ENCODE assay signal across 1 cellular context in the genomic region with DNA sequence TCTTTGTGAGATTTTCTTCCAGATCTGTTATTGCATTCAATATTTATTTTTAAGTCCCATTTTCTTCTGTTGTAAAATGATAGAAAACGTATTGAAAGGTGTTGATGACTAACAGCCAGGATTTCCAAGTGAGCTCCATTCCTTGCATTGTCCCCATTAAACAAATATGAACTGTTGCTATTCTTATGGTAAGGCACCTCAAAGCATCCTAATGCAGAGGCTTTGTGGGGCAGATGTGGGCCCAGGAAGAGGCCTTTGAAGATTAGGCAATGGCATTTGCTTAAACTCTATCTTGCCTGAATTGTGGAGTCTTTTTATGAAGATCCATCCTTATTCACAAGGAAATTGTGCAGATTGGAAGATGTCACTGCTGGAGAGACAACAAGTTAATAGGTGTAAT.
TF ChIP-seq lines count a peak whose summit lies in the region.

No MANE protein-coding gene starts in this region.

TF ChIP-seq in H1, 55 proteins besides CTCF, POLR2A, EP300 and RAD21:
- TF ChIP-seq, protein P1, sequence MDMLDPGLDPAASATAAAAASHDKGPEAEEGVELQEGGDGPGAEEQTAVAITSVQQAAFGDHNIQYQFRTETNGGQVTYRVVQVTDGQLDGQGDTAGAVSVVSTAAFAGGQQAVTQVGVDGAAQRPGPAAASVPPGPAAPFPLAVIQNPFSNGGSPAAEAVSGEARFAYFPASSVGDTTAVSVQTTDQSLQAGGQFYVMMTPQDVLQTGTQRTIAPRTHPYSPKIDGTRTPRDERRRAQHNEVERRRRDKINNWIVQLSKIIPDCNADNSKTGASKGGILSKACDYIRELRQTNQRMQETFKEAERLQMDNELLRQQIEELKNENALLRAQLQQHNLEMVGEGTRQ (IDR thresholded peaks at IDR 0.05; ENCODE audit: low read length): no peak
- peak; percentile 69 for TF ChIP-seq CEBPB (IDR thresholded peaks at IDR 0.05; ENCODE audit: low read depth, low read length)
- no peak for TF ChIP-seq SIRT6 (IDR thresholded peaks at IDR 0.05; ENCODE audit: low read length)
- no peak for TF ChIP-seq SIX5 (IDR thresholded peaks at IDR 0.05; ENCODE audit: low read depth, low read length)
- TF ChIP-seq CTBP2 (IDR thresholded peaks at IDR 0.05; ENCODE audit: borderline replicate concordance, insufficient read depth, insufficient read length, low read length): no peak
- TF ChIP-seq NANOG (IDR thresholded peaks at IDR 0.05; ENCODE audit: insufficient read depth, low read depth, low read length, poor library complexity, severe bottlenecking): peak; percentile 100
- no peak for TF ChIP-seq TAF7 (optimal IDR thresholded peaks at IDR 0.05; ENCODE audit: borderline replicate concordance, low read depth, low read length)
- TF ChIP-seq, protein P2, sequence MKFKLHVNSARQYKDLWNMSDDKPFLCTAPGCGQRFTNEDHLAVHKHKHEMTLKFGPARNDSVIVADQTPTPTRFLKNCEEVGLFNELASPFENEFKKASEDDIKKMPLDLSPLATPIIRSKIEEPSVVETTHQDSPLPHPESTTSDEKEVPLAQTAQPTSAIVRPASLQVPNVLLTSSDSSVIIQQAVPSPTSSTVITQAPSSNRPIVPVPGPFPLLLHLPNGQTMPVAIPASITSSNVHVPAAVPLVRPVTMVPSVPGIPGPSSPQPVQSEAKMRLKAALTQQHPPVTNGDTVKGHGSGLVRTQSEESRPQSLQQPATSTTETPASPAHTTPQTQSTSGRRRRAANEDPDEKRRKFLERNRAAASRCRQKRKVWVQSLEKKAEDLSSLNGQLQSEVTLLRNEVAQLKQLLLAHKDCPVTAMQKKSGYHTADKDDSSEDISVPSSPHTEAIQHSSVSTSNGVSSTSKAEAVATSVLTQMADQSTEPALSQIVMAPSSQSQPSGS (IDR thresholded peaks at IDR 0.05; ENCODE audit: low read length): no peak
- peak; percentile 66; the same call in 1 of the 2 replicates for TF ChIP-seq SP1 (IDR thresholded peaks at IDR 0.05; ENCODE audit: low read depth, low read length)
- TF ChIP-seq POU5F1 (IDR thresholded peaks at IDR 0.05; ENCODE audit: low read depth, low read length): peak; percentile 95
- TF ChIP-seq NRF1 (IDR thresholded peaks at IDR 0.05; ENCODE audit: low read depth, low read length): no peak
- TF ChIP-seq HDAC6 (IDR thresholded peaks at IDR 0.05; ENCODE audit: low read depth, low read length): no peak
- TF ChIP-seq KDM1A (IDR thresholded peaks at IDR 0.05; ENCODE audit: borderline replicate concordance, low read length): no peak
- no peak for TF ChIP-seq FOSL1 (IDR thresholded peaks at IDR 0.05; ENCODE audit: insufficient read depth, low read depth, low read length)
- no peak for TF ChIP-seq RBBP5 (IDR thresholded peaks at IDR 0.05; ENCODE audit: borderline replicate concordance, low read depth, low read length)
- TF ChIP-seq SAP30 (IDR thresholded peaks at IDR 0.05; ENCODE audit: insufficient read depth, insufficient replicate concordance, low read length): no peak
- TF ChIP-seq RXRA (IDR thresholded peaks at IDR 0.05; ENCODE audit: insufficient read depth, low read depth, low read length): no peak
- no peak for TF ChIP-seq ASH2L (IDR thresholded peaks at IDR 0.05; ENCODE audit: low read length)
- no peak for TF ChIP-seq CREB1 (IDR thresholded peaks at IDR 0.05)
- TF ChIP-seq SP4 (IDR thresholded peaks at IDR 0.05; ENCODE audit: low read length): no peak
- TF ChIP-seq, protein P3, sequence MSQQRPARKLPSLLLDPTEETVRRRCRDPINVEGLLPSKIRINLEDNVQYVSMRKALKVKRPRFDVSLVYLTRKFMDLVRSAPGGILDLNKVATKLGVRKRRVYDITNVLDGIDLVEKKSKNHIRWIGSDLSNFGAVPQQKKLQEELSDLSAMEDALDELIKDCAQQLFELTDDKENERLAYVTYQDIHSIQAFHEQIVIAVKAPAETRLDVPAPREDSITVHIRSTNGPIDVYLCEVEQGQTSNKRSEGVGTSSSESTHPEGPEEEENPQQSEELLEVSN (IDR thresholded peaks at IDR 0.05): no peak
- TF ChIP-seq, protein P4, sequence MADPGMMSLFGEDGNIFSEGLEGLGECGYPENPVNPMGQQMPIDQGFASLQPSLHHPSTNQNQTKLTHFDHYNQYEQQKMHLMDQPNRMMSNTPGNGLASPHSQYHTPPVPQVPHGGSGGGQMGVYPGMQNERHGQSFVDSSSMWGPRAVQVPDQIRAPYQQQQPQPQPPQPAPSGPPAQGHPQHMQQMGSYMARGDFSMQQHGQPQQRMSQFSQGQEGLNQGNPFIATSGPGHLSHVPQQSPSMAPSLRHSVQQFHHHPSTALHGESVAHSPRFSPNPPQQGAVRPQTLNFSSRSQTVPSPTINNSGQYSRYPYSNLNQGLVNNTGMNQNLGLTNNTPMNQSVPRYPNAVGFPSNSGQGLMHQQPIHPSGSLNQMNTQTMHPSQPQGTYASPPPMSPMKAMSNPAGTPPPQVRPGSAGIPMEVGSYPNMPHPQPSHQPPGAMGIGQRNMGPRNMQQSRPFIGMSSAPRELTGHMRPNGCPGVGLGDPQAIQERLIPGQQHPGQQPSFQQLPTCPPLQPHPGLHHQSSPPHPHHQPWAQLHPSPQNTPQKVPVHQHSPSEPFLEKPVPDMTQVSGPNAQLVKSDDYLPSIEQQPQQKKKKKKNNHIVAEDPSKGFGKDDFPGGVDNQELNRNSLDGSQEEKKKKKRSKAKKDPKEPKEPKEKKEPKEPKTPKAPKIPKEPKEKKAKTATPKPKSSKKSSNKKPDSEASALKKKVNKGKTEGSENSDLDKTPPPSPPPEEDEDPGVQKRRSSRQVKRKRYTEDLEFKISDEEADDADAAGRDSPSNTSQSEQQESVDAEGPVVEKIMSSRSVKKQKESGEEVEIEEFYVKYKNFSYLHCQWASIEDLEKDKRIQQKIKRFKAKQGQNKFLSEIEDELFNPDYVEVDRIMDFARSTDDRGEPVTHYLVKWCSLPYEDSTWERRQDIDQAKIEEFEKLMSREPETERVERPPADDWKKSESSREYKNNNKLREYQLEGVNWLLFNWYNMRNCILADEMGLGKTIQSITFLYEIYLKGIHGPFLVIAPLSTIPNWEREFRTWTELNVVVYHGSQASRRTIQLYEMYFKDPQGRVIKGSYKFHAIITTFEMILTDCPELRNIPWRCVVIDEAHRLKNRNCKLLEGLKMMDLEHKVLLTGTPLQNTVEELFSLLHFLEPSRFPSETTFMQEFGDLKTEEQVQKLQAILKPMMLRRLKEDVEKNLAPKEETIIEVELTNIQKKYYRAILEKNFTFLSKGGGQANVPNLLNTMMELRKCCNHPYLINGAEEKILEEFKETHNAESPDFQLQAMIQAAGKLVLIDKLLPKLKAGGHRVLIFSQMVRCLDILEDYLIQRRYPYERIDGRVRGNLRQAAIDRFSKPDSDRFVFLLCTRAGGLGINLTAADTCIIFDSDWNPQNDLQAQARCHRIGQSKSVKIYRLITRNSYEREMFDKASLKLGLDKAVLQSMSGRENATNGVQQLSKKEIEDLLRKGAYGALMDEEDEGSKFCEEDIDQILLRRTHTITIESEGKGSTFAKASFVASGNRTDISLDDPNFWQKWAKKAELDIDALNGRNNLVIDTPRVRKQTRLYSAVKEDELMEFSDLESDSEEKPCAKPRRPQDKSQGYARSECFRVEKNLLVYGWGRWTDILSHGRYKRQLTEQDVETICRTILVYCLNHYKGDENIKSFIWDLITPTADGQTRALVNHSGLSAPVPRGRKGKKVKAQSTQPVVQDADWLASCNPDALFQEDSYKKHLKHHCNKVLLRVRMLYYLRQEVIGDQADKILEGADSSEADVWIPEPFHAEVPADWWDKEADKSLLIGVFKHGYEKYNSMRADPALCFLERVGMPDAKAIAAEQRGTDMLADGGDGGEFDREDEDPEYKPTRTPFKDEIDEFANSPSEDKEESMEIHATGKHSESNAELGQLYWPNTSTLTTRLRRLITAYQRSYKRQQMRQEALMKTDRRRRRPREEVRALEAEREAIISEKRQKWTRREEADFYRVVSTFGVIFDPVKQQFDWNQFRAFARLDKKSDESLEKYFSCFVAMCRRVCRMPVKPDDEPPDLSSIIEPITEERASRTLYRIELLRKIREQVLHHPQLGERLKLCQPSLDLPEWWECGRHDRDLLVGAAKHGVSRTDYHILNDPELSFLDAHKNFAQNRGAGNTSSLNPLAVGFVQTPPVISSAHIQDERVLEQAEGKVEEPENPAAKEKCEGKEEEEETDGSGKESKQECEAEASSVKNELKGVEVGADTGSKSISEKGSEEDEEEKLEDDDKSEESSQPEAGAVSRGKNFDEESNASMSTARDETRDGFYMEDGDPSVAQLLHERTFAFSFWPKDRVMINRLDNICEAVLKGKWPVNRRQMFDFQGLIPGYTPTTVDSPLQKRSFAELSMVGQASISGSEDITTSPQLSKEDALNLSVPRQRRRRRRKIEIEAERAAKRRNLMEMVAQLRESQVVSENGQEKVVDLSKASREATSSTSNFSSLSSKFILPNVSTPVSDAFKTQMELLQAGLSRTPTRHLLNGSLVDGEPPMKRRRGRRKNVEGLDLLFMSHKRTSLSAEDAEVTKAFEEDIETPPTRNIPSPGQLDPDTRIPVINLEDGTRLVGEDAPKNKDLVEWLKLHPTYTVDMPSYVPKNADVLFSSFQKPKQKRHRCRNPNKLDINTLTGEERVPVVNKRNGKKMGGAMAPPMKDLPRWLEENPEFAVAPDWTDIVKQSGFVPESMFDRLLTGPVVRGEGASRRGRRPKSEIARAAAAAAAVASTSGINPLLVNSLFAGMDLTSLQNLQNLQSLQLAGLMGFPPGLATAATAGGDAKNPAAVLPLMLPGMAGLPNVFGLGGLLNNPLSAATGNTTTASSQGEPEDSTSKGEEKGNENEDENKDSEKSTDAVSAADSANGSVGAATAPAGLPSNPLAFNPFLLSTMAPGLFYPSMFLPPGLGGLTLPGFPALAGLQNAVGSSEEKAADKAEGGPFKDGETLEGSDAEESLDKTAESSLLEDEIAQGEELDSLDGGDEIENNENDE (IDR thresholded peaks at IDR 0.05; ENCODE audit: insufficient replicate concordance, low read length): peak; percentile 92
- TF ChIP-seq SP2 (IDR thresholded peaks at IDR 0.05; ENCODE audit: low read length): no peak
- peak in 1 of 2 experiments; percentile 44 for TF ChIP-seq BCL11A (IDR thresholded peaks at IDR 0.05; ENCODE audit: low read depth in 2 of 2, low read length in 2 of 2)
- TF ChIP-seq JUND (IDR thresholded peaks at IDR 0.05; ENCODE audit: low read length): peak; percentile 58; the same call in 1 of the 2 replicates
- TF ChIP-seq HDAC2 (IDR thresholded peaks at IDR 0.05; ENCODE audit: borderline replicate concordance in 1 of 2, low read depth in 2 of 2, low read length in 2 of 2): peak in 1 of 2 experiments; percentile 86; a peak in 2 of 4 replicates
- TF ChIP-seq SIN3A (conservative IDR thresholded peaks at IDR 0.05 in 1 of 2, IDR thresholded peaks at IDR 0.05 in 1 of 2; ENCODE audit: low read depth in 1 of 2, low read length in 2 of 2): no peak
- TF ChIP-seq TCF12 (IDR thresholded peaks at IDR 0.05; ENCODE audit: low read depth, low read length): 0 out of 2 replicates have a peak, but pooled peaks have one; percentile 75
- 0 out of 2 replicates have a peak, but pooled peaks have one; percentile 19 for TF ChIP-seq YY1 (IDR thresholded peaks at IDR 0.05; ENCODE audit: low read depth, low read length)
- TF ChIP-seq TBP (IDR thresholded peaks at IDR 0.05; ENCODE audit: low read depth, low read length): no peak
- TF ChIP-seq TEAD4 (IDR thresholded peaks at IDR 0.05; ENCODE audit: low read depth, low read length): peak; percentile 58; the same call in 1 of the 2 replicates
- TF ChIP-seq, protein P5, sequence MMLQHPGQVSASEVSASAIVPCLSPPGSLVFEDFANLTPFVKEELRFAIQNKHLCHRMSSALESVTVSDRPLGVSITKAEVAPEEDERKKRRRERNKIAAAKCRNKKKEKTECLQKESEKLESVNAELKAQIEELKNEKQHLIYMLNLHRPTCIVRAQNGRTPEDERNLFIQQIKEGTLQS (IDR thresholded peaks at IDR 0.05; ENCODE audit: insufficient read depth, low read depth, low read length): no peak
- no peak for TF ChIP-seq PHF8 (conservative IDR thresholded peaks at IDR 0.05; ENCODE audit: low read depth, low read length)
- TF ChIP-seq CBX5 (IDR thresholded peaks at IDR 0.05; ENCODE audit: low read depth, low read length): no peak
